29 cellular contexts compared by ENCODE assay signal in genomic region chr22:29674121-29674520, GRCh38. TPM values are rescaled to one million over a fixed set of nuclear protein-coding genes. Genes with fewer than 3 reads are reported as not detected.
"Had no signal": no experiment of that assay in that cellular context is flagged by ENCODE, and none has a peak within 500 bp of the region (broad histone marks: within the 10 kb centered on the region; RNA-seq: fewer than 3 reads in every experiment).

No MANE protein-coding gene starts in this region.

- H3K27me3 ChIP-seq: colonic mucosa, esophagus squamous epithelium, gastroesophageal sphincter, heart left ventricle, hepatocyte, left lung had no signal

- H3K9me3 ChIP-seq: colonic mucosa, esophagus squamous epithelium, gastroesophageal sphincter, heart left ventricle, left lung, lower lobe of right lung had no signal

- H3K27ac ChIP-seq: colonic mucosa, epithelial cell of prostate, esophagus squamous epithelium, gastroesophageal sphincter, heart left ventricle, hepatocyte, left lung, lower lobe of right lung had no signal

- DNase-seq: colonic mucosa; cortex of kidney; effector CD8-positive, alpha-beta T cell; effector memory CD8-positive, alpha-beta T cell; endodermal cell; erythroblast; esophagus squamous epithelium; foreskin fibroblast; foreskin melanocyte; heart left ventricle; hypothalamus; immature natural killer cell; islet precursor cell; kidney; kidney glomerular epithelial cell; left lung; left ventricle myocardium superior; lower lobe of right lung; mesenchymal stem cell; midbrain had no signal

- H3K4me3 ChIP-seq: colonic mucosa, esophagus squamous epithelium, gastroesophageal sphincter, heart left ventricle, hepatocyte, left lung, lower lobe of right lung had no signal

- ATAC-seq: effector memory CD8-positive, alpha-beta T cell; esophagus mucosa; gastroesophageal sphincter; heart left ventricle; left lung; left ventricle myocardium superior; lower lobe of right lung had no signal

- H3K4me2 ChIP-seq: hepatocyte had no signal

- H3K4me1 ChIP-seq: colonic mucosa, esophagus squamous epithelium, gastroesophageal sphincter, heart left ventricle, left lung, lower lobe of right lung had no signal

- H2AFZ ChIP-seq: hepatocyte had no signal

RNA-seq across cellular contexts. Expression of gene CABP7, which starts 45.7 kb away (rescaled TPM):
- total RNA-seq: chondrocyte, dermis microvascular lymphatic vessel endothelial cell, esophagus mucosa, heart left ventricle, hepatocyte, left lung, left ventricle myocardium superior, lower leg skin, lower lobe of right lung, lung microvascular endothelial cell, mucosa of gallbladder had no signal
